Comparison of ENCODE assay signal across 13 cellular contexts in the genomic region with DNA sequence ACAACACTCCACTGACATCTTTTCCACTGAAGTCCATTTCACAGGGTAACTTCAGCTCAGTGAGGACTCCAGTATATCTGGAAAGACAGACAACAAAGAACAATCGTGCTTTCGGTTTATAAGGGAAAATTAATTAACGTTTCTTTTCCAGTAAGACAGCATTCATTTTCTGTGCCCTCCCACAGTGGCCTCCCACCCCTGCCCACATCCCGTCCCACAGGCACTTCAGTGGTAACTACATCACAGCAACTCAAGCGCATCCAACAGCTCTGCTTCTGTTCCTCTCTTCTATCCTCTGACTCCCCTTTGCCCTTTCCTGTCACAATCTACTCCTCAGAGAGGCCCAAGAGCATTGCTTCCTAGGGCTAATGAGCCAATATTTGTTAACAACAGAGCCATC. TPM values are rescaled to one million over a fixed set of nuclear protein-coding genes. Genes with fewer than 3 reads are reported as not detected.
A peak's percentile ranks its signal among the peaks of the same experiment; 100 is the strongest.
DNase-seq lines count a peak whose midpoint lies in the region; ATAC-seq and TF ChIP-seq lines count a peak whose summit lies in the region.
"Had no signal": no experiment of that assay in that cellular context is flagged by ENCODE, and none has a peak within 500 bp of the region (broad histone marks: within the 10 kb centered on the region; RNA-seq: fewer than 3 reads in every experiment).

No MANE protein-coding gene starts in this region.

- no peaks in the 10 kb centered on the region for H3K36me3 Mint-ChIP-seq in T-helper 17 cell (ENCODE audit: low read depth)

- H3K27me3 ChIP-seq in lower lobe of right lung (ENCODE audit: low read depth), result no peaks in the 10 kb centered on the region

- H3K9me3 ChIP-seq in T-helper 17 cell (ENCODE audit: control insufficient read depth, low read length, poor library complexity, severe bottlenecking) (no peaks in the 10 kb centered on the region), lower lobe of right lung (no peaks in the 10 kb centered on the region)

- no peak overlapping the region for H3K27ac ChIP-seq in lower lobe of right lung

- no peak overlapping the region for H3K27ac Mint-ChIP-seq in T-helper 17 cell

- ATAC-seq in GM19395 (IDR thresholded peaks at IDR 0.05; ENCODE audit: unreplicated experiment) (peak; percentile 82), HG02943 (IDR thresholded peaks at IDR 0.05; ENCODE audit: low read depth, unreplicated experiment) (peak; percentile 90), T-helper 17 cell (peak; percentile 46), lower lobe of right lung (no peak)

- intact Hi-C loops in lower lobe of right lung (cut with DNase I), result no loop called here

- TF ChIP-seq CTCF in GM13977 (IDR thresholded peaks at IDR 0.05; ENCODE audit: extremely low read depth, insufficient read depth, missing control alignments) (no peak), lower lobe of right lung (IDR thresholded peaks at IDR 0.05) (no peak)

- no peak overlapping the region for H3K4me3 ChIP-seq in lower lobe of right lung
- H3K4me3 ChIP-seq: smooth muscle cell had no signal

- in situ Hi-C loops in GM13977 (cut with MboI; ENCODE audit: low pct_unique_long_range_greater_than_20kb, low sequenced_read_pairs, unreplicated experiment), result no loop called here

- DNase-seq in GM13977 (ENCODE audit: low spot score) (peak; percentile 45), T-helper 17 cell (no peak), NCI-H146 treated with DMSO at 0.1 percent for 48 hours (lab: John Stamatoyannopoulos, UW; ENCODE audit: unreplicated experiment) (no peak), lower lobe of right lung (no peak), C1 segment of cervical spinal cord (lab: John Stamatoyannopoulos, UW) (no peak)
- DNase-seq in activated effector memory CD4-positive, alpha-beta T cell treated with Interleukin-2 at 50 U/mL for 16 hours, result no peak
- DNase-seq: DMS 273 treated with DMSO at 0.1 percent for 48 hours, mesenchymal stem cell, NCI-H1694 treated with DMSO at 0.1 percent for 48 hours, SHP77 treated with DMSO at 0.1 percent for 48 hours had no signal

- H3K4me1 Mint-ChIP-seq in T-helper 17 cell, result peaks cover 3% of the 10 kb centered on the region

- no peaks in the 10 kb centered on the region for H3K27me3 Mint-ChIP-seq in T-helper 17 cell

- H3K4me1 ChIP-seq in lower lobe of right lung, result no peaks in the 10 kb centered on the region

- peak overlapping the region; percentile 21 for H3K4me3 Mint-ChIP-seq in T-helper 17 cell

- no peaks in the 10 kb centered on the region for H3K36me3 ChIP-seq in lower lobe of right lung

RNA-seq across cellular contexts. Expression of a gene that starts 40.3 kb away (rescaled TPM):
- 1 to 10 TPM in 1 of 2 donors, not detected in 1; 1.1 TPM for total RNA-seq in T-helper 17 cell
- 0.77 TPM for total RNA-seq in lower lobe of right lung

Comparison
In these comparisons a context has a peak if more than half of its experiments do, and no peak if none do; other contexts are left out.
1. ATAC-seq: peak in GM19395 (single experiment), HG02943 (single experiment) and T-helper 17 cell (single experiment); none in lower lobe of right lung (0 of 2).